8 cellular contexts compared by ENCODE assay signal in the genomic region with DNA sequence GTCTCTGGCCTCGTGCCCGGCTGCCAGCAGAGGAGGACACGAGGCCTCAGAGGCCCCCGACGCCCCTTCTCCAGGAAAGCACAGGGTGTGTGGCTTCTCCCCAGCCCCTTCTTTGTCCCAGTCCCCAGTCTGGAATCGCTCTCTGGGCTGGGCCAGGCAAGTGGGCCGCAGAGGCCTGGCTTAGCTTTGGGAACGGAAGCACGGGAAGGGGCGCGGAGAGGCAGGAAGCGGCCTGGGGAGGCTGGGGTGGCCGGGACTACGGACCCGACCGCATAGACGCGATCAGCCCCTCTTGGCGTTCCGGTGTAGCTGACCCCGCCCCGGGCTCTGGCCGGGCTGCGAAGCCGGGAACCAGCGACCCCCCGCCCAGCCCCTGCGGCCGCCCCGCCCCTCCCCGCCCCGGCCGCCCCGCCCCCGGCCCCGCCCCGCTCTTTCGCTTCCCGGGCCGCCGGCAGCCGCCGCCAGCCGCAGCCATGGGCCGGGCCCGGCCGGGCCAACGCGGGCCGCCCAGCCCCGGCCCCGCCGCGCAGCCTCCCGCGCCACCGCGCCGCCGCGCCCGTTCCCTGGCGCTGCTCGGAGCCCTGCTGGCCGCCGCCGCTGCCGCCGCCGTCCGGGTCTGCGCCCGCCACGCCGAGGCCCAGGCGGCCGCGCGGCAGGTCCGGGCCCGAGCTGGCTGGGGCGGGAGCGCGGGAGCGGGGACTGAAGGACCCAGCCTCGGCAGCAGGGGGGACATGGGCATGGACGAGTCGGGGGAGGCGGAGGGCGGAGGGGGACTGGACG. TPM values are rescaled to one million over a fixed set of nuclear protein-coding genes. Genes with fewer than 3 reads are reported as not detected.
DNase-seq lines count a peak whose midpoint lies in the region; ATAC-seq, FAIRE-seq and TF ChIP-seq lines count a peak whose summit lies in the region.

A gene with protein sequence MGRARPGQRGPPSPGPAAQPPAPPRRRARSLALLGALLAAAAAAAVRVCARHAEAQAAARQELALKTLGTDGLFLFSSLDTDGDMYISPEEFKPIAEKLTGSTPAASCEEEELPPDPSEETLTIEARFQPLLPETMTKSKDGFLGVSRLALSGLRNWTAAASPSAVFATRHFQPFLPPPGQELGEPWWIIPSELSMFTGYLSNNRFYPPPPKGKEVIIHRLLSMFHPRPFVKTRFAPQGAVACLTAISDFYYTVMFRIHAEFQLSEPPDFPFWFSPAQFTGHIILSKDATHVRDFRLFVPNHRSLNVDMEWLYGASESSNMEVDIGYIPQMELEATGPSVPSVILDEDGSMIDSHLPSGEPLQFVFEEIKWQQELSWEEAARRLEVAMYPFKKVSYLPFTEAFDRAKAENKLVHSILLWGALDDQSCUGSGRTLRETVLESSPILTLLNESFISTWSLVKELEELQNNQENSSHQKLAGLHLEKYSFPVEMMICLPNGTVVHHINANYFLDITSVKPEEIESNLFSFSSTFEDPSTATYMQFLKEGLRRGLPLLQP (plus strand): TSS at position 436 of the 780 bp plus-strand sequence. CDS start 38 bp downstream, at position 474.

- H3K4me1 ChIP-seq in kidney (ENCODE audit: control insufficient read depth in 1 of 2, insufficient read depth in 1 of 2, low read depth in 1 of 2, low read length in 2 of 2), result peaks cover 15 to 30% of the 10 kb centered on the region in 2 donors
- H3K4me1 ChIP-seq in smooth muscle cell (ENCODE audit: low read depth), result peaks cover 18% of the 10 kb centered on the region

- H3K27me3 Mint-ChIP-seq in CD4-positive, alpha-beta T cell, result no peaks in the 10 kb centered on the region

- peaks cover 13% of the 10 kb centered on the region for H3K79me2 ChIP-seq in smooth muscle cell (ENCODE audit: low read depth)

- peak within 1 kb of the TSS; percentile 67 for H3K4me3 ChIP-seq in choroid plexus epithelial cell (ENCODE audit: low read depth, low read length)
- peak within 1 kb of the TSS; percentile 59 to 65 for H3K4me3 ChIP-seq in kidney (ENCODE audit: low read length in 2 of 2)
- peak within 1 kb of the TSS; percentile 60 for H3K4me3 ChIP-seq in smooth muscle cell

- H3F3A ChIP-seq in smooth muscle cell (ENCODE audit: low read depth), result peaks cover 9% of the 10 kb centered on the region

- H3K4me2 ChIP-seq in smooth muscle cell, result peak within 1 kb of the TSS; percentile 97

- no peaks in the 10 kb centered on the region for H3K9me3 ChIP-seq in CD4-positive, alpha-beta T cell (ENCODE audit: control insufficient read depth, low read length)
- H3K9me3 ChIP-seq in kidney (ENCODE audit: control insufficient read depth in 1 of 2, low read length in 2 of 2) (no peaks in the 10 kb centered on the region), smooth muscle cell (replicated peaks; ENCODE audit: low read depth) (no peaks in the 10 kb centered on the region)

- no peak for TF ChIP-seq CTCF in CD4-positive, alpha-beta T cell (IDR thresholded peaks at IDR 0.05)
- no peak for TF ChIP-seq CTCF in choroid plexus epithelial cell (conservative IDR thresholded peaks at IDR 0.05; ENCODE audit: low read depth, low read length)
- TF ChIP-seq CTCF in kidney (IDR thresholded peaks at IDR 0.05; ENCODE audit: borderline replicate concordance, extremely low read depth, insufficient read depth), result no peak
- no peak for TF ChIP-seq CTCF in smooth muscle cell (IDR thresholded peaks at IDR 0.05; ENCODE audit: borderline replicate concordance, insufficient read depth, poor library complexity, severe bottlenecking)

- no peaks in the 10 kb centered on the region for H3K9me3 Mint-ChIP-seq in CD4-positive, alpha-beta T cell

- H3K36me3 ChIP-seq in kidney (ENCODE audit: control insufficient read depth in 1 of 2, insufficient read depth in 2 of 2, low read length in 2 of 2) (no peaks in the 10 kb centered on the region), smooth muscle cell (ENCODE audit: low read depth) (no peaks in the 10 kb centered on the region)

- peak; percentile 16 for ATAC-seq in CD4-positive, alpha-beta T cell (ENCODE audit: poor library complexity)
- no peak for ATAC-seq in GM18858 (IDR thresholded peaks at IDR 0.05; ENCODE audit: unreplicated experiment)

- WGBS in smooth muscle cell (ENCODE audit: low lambda C conversion rate), result 11% methylated on average over 22 of the region's 91 CpGs

- peak within 1 kb of the TSS; percentile 33 for H3K27ac ChIP-seq in CD4-positive, alpha-beta T cell (ENCODE audit: low read depth, low read length)
- H3K27ac ChIP-seq in kidney (ENCODE audit: low read depth in 2 of 2, low read length in 2 of 2) (peak within 1 kb of the TSS; percentile 69 to 81), smooth muscle cell (ENCODE audit: low read depth) (no peak within 1 kb of the TSS)

- H3K27ac Mint-ChIP-seq in CD4-positive, alpha-beta T cell, result peak within 1 kb of the TSS; percentile 89

- FAIRE-seq in HTR-8/SVneo (lab: Jason Lieb, UNC), result no peak
- FAIRE-seq in kidney (lab: Jason Lieb, UNC), result no peak

- peak in 2 of 10 experiments; percentile 26 to 37 for DNase-seq in CD4-positive, alpha-beta T cell
- DNase-seq in HTR-8/SVneo (ENCODE audit: insufficient read length, low spot score), result peak; percentile 56
- peak; percentile 47 for DNase-seq in choroid plexus epithelial cell (ENCODE audit: low read depth)
- peak; percentile 92 for DNase-seq in kidney
- DNase-seq in smooth muscle cell (lab: John Stamatoyannopoulos, UW; ENCODE audit: unreplicated experiment), result peak; percentile 12
- DNase-seq in HK-2 (ENCODE audit: unreplicated experiment), result no peak

- intact Hi-C loops in CD4-positive, alpha-beta T cell (cut with DNase I, micrococcal nuclease), result loop anchor here (2.0 to 5.0 kb wide), 3 partner anchors 25 to 258 kb away; a partner anchor contains a TSS
- intact Hi-C loops in T-helper 1 cell treated with Interleukin-12 subunit alpha and Interleukin-12 subunit beta and Interleukin-4 antibody, amounts not matched to agents 30 ng/mL and 1 ng/mL, for 36 hours (cut with micrococcal nuclease), result loop anchor here (5.0 kb wide), 3 partner anchors 98 to 258 kb away; a partner anchor contains a TSS
- intact Hi-C loops in kidney (cut with DNase I), result loop anchor here (10.0 kb wide), 1 partner anchor 185 kb away; a partner anchor contains a TSS

- H4K20me1 ChIP-seq in smooth muscle cell (ENCODE audit: low read depth), result peaks cover 19% of the 10 kb centered on the region

- no peaks in the 10 kb centered on the region for H3K27me3 ChIP-seq in CD4-positive, alpha-beta T cell (ENCODE audit: control insufficient read depth, insufficient read depth, low read length)
- no peaks in the 10 kb centered on the region for H3K27me3 ChIP-seq in smooth muscle cell (ENCODE audit: low read depth)

- H3K9ac ChIP-seq in kidney (ENCODE audit: low read length in 2 of 2), result peak within 1 kb of the TSS; percentile 44 to 77
- no peak within 1 kb of the TSS for H3K9ac ChIP-seq in smooth muscle cell (ENCODE audit: low read depth)

- CTCF ChIA-PET in CD4-positive, alpha-beta T cell (lab: Charles Lee), result no interaction called here

- peak within 1 kb of the TSS; percentile 74 for H2AFZ ChIP-seq in smooth muscle cell (ENCODE audit: low read depth)

- POLR2A ChIA-PET in CD4-positive, alpha-beta T cell (lab: Charles Lee), result interaction anchor here (0.6 to 6.5 kb wide), 7 partner anchors 15 to 228 kb away, joined by 3 to 44 read pairs (median 4); a partner anchor contains a TSS

- H3K36me3 Mint-ChIP-seq in CD4-positive, alpha-beta T cell (ENCODE audit: low read depth), result peaks cover 9% of the 10 kb centered on the region

- H3K4me1 Mint-ChIP-seq in CD4-positive, alpha-beta T cell (ENCODE audit: low read depth), result peaks cover 81% of the 10 kb centered on the region

- H3K4me3 Mint-ChIP-seq in CD4-positive, alpha-beta T cell, result peak within 1 kb of the TSS; percentile 85

RNA-seq across cellular contexts. Expression of the gene that starts here (rescaled TPM):
- total RNA-seq in CD4-positive, alpha-beta T cell, result 10 to 100 TPM; 25.3 to 25.7 TPM
- total RNA-seq in T-helper 1 cell treated with Interleukin-12 subunit alpha and Interleukin-12 subunit beta and Interleukin-4 antibody, amounts not matched to agents 30 ng/mL and 1 ng/mL, for 36 hours, result 8.2 and 10.2 TPM in 2 replicates
- total RNA-seq in kidney (116 TPM), smooth muscle cell (26.6 and 32.6 TPM in 2 replicates)
- polyA plus RNA-seq in kidney (ENCODE audit: insufficient read depth, low read depth, low replicate concordance) (69.3 TPM), smooth muscle cell (48.9 and 62.9 TPM in 2 replicates)
